15 cellular contexts compared by ENCODE assay signal in the genomic region with DNA sequence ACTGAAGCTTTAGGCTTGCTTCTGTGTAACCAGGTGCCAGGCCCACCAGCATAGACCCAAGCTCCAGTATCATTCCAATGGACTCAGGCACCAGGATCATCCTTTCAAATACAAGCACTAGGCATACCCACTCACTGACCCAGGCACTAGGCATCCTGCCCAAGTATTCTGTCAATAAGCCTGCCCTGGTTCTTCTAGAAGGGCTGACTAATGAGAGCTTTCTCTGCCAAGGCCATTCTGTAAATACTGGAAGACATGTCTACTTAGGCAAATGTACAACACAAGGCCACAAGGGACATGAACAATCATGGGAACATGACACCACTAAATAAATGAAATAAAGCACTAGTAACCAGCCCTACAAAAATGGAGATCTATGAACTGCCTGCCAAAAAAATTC.
"Had no signal": no experiment of that assay in that cellular context is flagged by ENCODE, and none has a peak within 500 bp of the region (broad histone marks: within the 10 kb centered on the region; RNA-seq: fewer than 3 reads in every experiment).

No MANE protein-coding gene starts in this region.

- ATAC-seq: activated CD4-positive, alpha-beta T cell treated with anti-CD3 and anti-CD28 coated beads for 36 hours; gastrocnemius medialis; left lung; WTC11 had no signal

- H3K27me3 Mint-ChIP-seq: activated CD4-positive, alpha-beta memory T cell treated with anti-CD3 and anti-CD28 coated beads for 36 hours; activated CD4-positive, alpha-beta T cell treated with anti-CD3 and anti-CD28 coated beads for 36 hours; activated naive CD8-positive, alpha-beta T cell; stimulated activated naive CD8-positive, alpha-beta T cell treated with anti-CD3 and anti-CD28 coated beads, Interleukin-15, Interleukin-2, amounts not matched to agents 100 ng/mL and 50 ng/mL, for 24 hours had no signal

- H3K4me3 Mint-ChIP-seq: activated CD4-positive, alpha-beta memory T cell treated with anti-CD3 and anti-CD28 coated beads for 36 hours; activated CD4-positive, alpha-beta T cell treated with anti-CD3 and anti-CD28 coated beads for 36 hours; activated naive CD8-positive, alpha-beta T cell; endodermal cell; mesothelial cell of epicardium; nephron; stimulated activated naive CD8-positive, alpha-beta T cell treated with anti-CD3 and anti-CD28 coated beads, Interleukin-15, Interleukin-2, amounts not matched to agents 100 ng/mL and 50 ng/mL, for 24 hours; WTC11 had no signal

- H3K27ac Mint-ChIP-seq: activated CD4-positive, alpha-beta memory T cell treated with anti-CD3 and anti-CD28 coated beads for 36 hours; activated CD4-positive, alpha-beta T cell treated with anti-CD3 and anti-CD28 coated beads for 36 hours; activated naive CD8-positive, alpha-beta T cell; endodermal cell; mesothelial cell of epicardium; nephron; stimulated activated naive CD8-positive, alpha-beta T cell treated with anti-CD3 and anti-CD28 coated beads, Interleukin-15, Interleukin-2, amounts not matched to agents 100 ng/mL and 50 ng/mL, for 24 hours; WTC11 had no signal

- H3K4me1 Mint-ChIP-seq: activated CD4-positive, alpha-beta T cell treated with anti-CD3 and anti-CD28 coated beads for 36 hours; nephron; WTC11 had no signal

- H3K36me3 Mint-ChIP-seq: activated CD4-positive, alpha-beta memory T cell treated with anti-CD3 and anti-CD28 coated beads for 36 hours had no signal

- DNase-seq: activated CD4-positive, alpha-beta memory T cell treated with anti-CD3 and anti-CD28 coated beads for 36 hours; activated CD4-positive, alpha-beta T cell treated with anti-CD3 and anti-CD28 coated beads for 36 hours; activated T-cell treated with anti-CD3 and anti-CD28 coated beads for 4 hours; endodermal cell; gastrocnemius medialis; head of caudate nucleus; left lung; nucleus accumbens; retina; transverse colon had no signal
